In the genomic region with DNA sequence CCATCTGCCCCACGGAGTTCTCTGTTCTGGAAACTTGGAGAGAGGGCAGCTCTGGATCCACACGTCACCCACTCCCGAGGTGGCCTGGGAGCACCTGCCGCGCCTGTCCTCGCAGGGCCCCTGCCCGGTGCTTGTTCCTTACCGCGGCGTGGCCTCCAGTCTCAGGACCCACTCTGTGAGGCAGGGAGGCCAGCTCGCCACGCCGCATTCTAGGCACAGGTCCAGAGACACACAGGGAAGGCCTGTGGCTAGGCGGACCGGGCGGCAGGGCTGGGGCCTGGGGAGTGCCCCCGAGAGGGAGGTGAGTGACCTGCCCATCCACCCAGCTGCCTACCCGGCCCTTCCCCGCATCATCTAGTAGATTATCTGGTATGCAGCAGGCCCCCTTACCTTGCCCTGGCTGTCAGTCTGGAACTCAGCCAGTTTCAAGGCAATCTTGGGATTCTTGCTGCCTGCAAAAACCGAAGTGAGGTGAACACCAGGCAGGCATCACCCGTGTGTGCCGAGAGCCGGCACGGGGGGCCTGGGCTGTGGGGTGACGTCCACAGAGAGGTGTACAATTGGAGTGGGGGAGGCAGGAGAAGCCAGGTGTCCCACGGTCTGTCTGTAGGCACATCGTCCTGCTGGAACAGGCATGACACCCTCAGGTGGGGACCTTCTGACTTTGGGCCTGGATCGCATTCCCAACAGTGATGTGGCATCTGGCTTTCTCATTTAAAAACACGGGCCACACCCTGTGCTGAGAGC, we compare ENCODE assay signal across 14 cellular contexts. TPM values are rescaled to one million over a fixed set of nuclear protein-coding genes. Genes with fewer than 3 reads are reported as not detected.
A peak's percentile ranks its signal among the peaks of the same experiment; 100 is the strongest.
DNase-seq lines count a peak whose midpoint lies in the region; ATAC-seq, FAIRE-seq and TF ChIP-seq lines count a peak whose summit lies in the region.
"Had no signal": no experiment of that assay in that cellular context is flagged by ENCODE, and none has a peak within 500 bp of the region (broad histone marks: within the 10 kb centered on the region; RNA-seq: fewer than 3 reads in every experiment).

No MANE protein-coding gene starts in this region.

- H3K9me3 Mint-ChIP-seq in activated CD4-positive, alpha-beta memory T cell treated with anti-CD3 and anti-CD28 coated beads for 36 hours: no peaks in the 10 kb centered on the region
- H3K9me3 Mint-ChIP-seq: CD4-positive, CD25-positive, alpha-beta regulatory T cell had no signal

- intact Hi-C loops in gastrocnemius medialis (cut with DNase I; ENCODE audit: low total_unique reads): no loop called here
- intact Hi-C loops in activated CD4-positive, alpha-beta memory T cell treated with anti-CD3 and anti-CD28 coated beads for 36 hours (cut with micrococcal nuclease): no loop called here

- no peaks in the 10 kb centered on the region for H4K20me1 ChIP-seq in keratinocyte (ENCODE audit: control insufficient read depth, extremely low read depth, insufficient read depth, low read length)

- H3K36me3 ChIP-seq in keratinocyte (ENCODE audit: control insufficient read depth in 2 of 2, extremely low read depth in 1 of 2, insufficient read depth in 2 of 2, low read length in 2 of 2) (peaks cover 43 to 59% of the 10 kb centered on the region in 2 experiments), gastrocnemius medialis (peaks cover 0 to 56% of the 10 kb centered on the region in 2 donors), MG63 (peaks cover 16% of the 10 kb centered on the region)

- H2AFZ ChIP-seq in keratinocyte (ENCODE audit: control insufficient read depth, low read length): no peak overlapping the region

- peak overlapping the region; percentile 32 for H3K4me2 ChIP-seq in keratinocyte (ENCODE audit: control insufficient read depth, extremely low read depth, insufficient read depth, low read depth, low read length)
- H3K4me2 ChIP-seq: A549 had no signal

- no peaks in the 10 kb centered on the region for H3K79me2 ChIP-seq in keratinocyte (ENCODE audit: control insufficient read depth, insufficient read depth, low read length)

- H3K4me1 Mint-ChIP-seq in activated CD4-positive, alpha-beta memory T cell treated with anti-CD3 and anti-CD28 coated beads for 36 hours (ENCODE audit: low read depth): no peaks in the 10 kb centered on the region
- H3K4me1 Mint-ChIP-seq: CD4-positive, CD25-positive, alpha-beta regulatory T cell had no signal

- in situ Hi-C loops in gastrocnemius medialis (cut with MboI; ENCODE audit: low sequenced_read_pairs in 4 of 4): no loop called here

- H3K27ac ChIP-seq in RWPE1 (peak overlapping the region; percentile 100), keratinocyte (ENCODE audit: control insufficient read depth, insufficient read depth, low read length) (peak overlapping the region; percentile 64), gastrocnemius medialis (peak overlapping the region; percentile 89 to 100 (median 97))
- H3K27ac ChIP-seq: A549 had no signal

- CTCF ChIA-PET in RWPE1 (lab: Yijun Ruan, JAX): interaction anchor here (0.6 kb wide), 1 partner anchor 18 kb away, joined by 3 read pairs; no protein-coding TSS in a partner anchor
- CTCF ChIA-PET in activated CD4-positive, alpha-beta memory T cell treated with anti-CD3 and anti-CD28 coated beads for 36 hours (lab: Charles Lee): interaction anchor here (1.0 kb wide), 1 partner anchor 23 kb away, joined by 3 read pairs; no protein-coding TSS in a partner anchor

- TF ChIP-seq CTCF in RWPE1 (conservative IDR thresholded peaks at IDR 0.05; ENCODE audit: low read depth): no peak
- no peak for TF ChIP-seq CTCF in keratinocyte (optimal IDR thresholded peaks at IDR 0.05 in 1 of 3, IDR thresholded peaks at IDR 0.05 in 1 of 3, conservative IDR thresholded peaks at IDR 0.05 in 1 of 3; ENCODE audit: extremely low read depth in 1 of 3, insufficient read depth in 2 of 3, low read length in 3 of 3)
- TF ChIP-seq CTCF in gastrocnemius medialis (IDR thresholded peaks at IDR 0.05 in 4 of 5, conservative IDR thresholded peaks at IDR 0.05 in 1 of 5): no peak

- H3K27ac Mint-ChIP-seq in activated CD4-positive, alpha-beta memory T cell treated with anti-CD3 and anti-CD28 coated beads for 36 hours: no peak overlapping the region
- H3K27ac Mint-ChIP-seq: CD4-positive, CD25-positive, alpha-beta regulatory T cell had no signal

- POLR2A ChIA-PET in RWPE1 (lab: Yijun Ruan, JAX; ENCODE audit: low non-redundant PET): no interaction called here
- POLR2A ChIA-PET in activated CD4-positive, alpha-beta memory T cell treated with anti-CD3 and anti-CD28 coated beads for 36 hours (lab: Charles Lee): no interaction called here

- H3K9me1 ChIP-seq in keratinocyte (ENCODE audit: control insufficient read depth, extremely low read depth, insufficient read depth, low read length): no peaks in the 10 kb centered on the region

- H3K9me3 ChIP-seq in keratinocyte (ENCODE audit: control insufficient read depth, low read depth, low read length) (no peaks in the 10 kb centered on the region), gastrocnemius medialis (no peaks in the 10 kb centered on the region), MG63 (no peaks in the 10 kb centered on the region)
- H3K9me3 ChIP-seq: A549, BE2C had no signal

- peak overlapping the region; percentile 50 for H3K9ac ChIP-seq in keratinocyte (ENCODE audit: control insufficient read depth, extremely low read depth, insufficient read depth, low read length)

- dilution Hi-C loops in keratinocyte (cut with MboI; ENCODE audit: extremely low pct_ligation_motif_present, low sequenced_read_pairs): no loop called here

- no peaks in the 10 kb centered on the region for H3K27me3 ChIP-seq in keratinocyte (ENCODE audit: control insufficient read depth, extremely low read depth, insufficient read depth, low read length)
- no peaks in the 10 kb centered on the region for H3K27me3 ChIP-seq in gastrocnemius medialis
- H3K27me3 ChIP-seq in MG63: no peaks in the 10 kb centered on the region
- H3K27me3 ChIP-seq: BE2C had no signal

- no peak for TF ChIP-seq POLR2A in gastrocnemius medialis (IDR thresholded peaks at IDR 0.05)

- peak; percentile 73 for FAIRE-seq in keratinocyte (lab: Jason Lieb, UNC)
- FAIRE-seq: A549, GM19239, H54 had no signal

- H3K36me3 Mint-ChIP-seq in activated CD4-positive, alpha-beta memory T cell treated with anti-CD3 and anti-CD28 coated beads for 36 hours: peaks cover 23% of the 10 kb centered on the region

- no peak for DNase-seq in RWPE1 (ENCODE audit: low spot score)
- no peak for DNase-seq in keratinocyte (ENCODE audit: low read depth, low spot score)
- no peak for DNase-seq in gastrocnemius medialis
- no peak for DNase-seq in activated CD4-positive, alpha-beta memory T cell treated with anti-CD3 and anti-CD28 coated beads for 36 hours
- no peak for DNase-seq in activated CD4-positive, alpha-beta T cell treated with anti-CD3 and anti-CD28 coated beads for 1 hour
- DNase-seq in MG63: no peak
- DNase-seq: BE2C; CD4-positive, CD25-positive, alpha-beta regulatory T cell; DMS53; GF-D8 had no signal

- peaks cover 58% of the 10 kb centered on the region for H3K4me1 ChIP-seq in keratinocyte (ENCODE audit: control insufficient read depth, extremely low read depth, insufficient read depth, low read length)
- peaks cover 53 to 55% of the 10 kb centered on the region in 2 donors for H3K4me1 ChIP-seq in gastrocnemius medialis
- H3K4me1 ChIP-seq: BE2C had no signal

- no peak overlapping the region for H3K4me3 Mint-ChIP-seq in activated CD4-positive, alpha-beta memory T cell treated with anti-CD3 and anti-CD28 coated beads for 36 hours

- ATAC-seq in gastrocnemius medialis (no peak), GM21423 (IDR thresholded peaks at IDR 0.05; ENCODE audit: unreplicated experiment) (no peak)
- ATAC-seq: A549 had no signal

- no peaks in the 10 kb centered on the region for H3K27me3 Mint-ChIP-seq in activated CD4-positive, alpha-beta memory T cell treated with anti-CD3 and anti-CD28 coated beads for 36 hours
- H3K27me3 Mint-ChIP-seq: CD4-positive, CD25-positive, alpha-beta regulatory T cell had no signal

- H3K4me3 ChIP-seq in keratinocyte (ENCODE audit: control insufficient read depth in 2 of 3, extremely low read depth in 1 of 3, insufficient read depth in 2 of 3, low read depth in 1 of 3, low read length in 3 of 3): no peak overlapping the region
- H3K4me3 ChIP-seq in gastrocnemius medialis: no peak overlapping the region
- no peak overlapping the region for H3K4me3 ChIP-seq in MG63
- H3K4me3 ChIP-seq: A549 had no signal

RNA-seq across cellular contexts. Expression of a gene that starts 23.6 kb away (rescaled TPM):
- 17.1 to 23.3 TPM (median 19.2 TPM) in 3 replicates for polyA plus RNA-seq in keratinocyte
- 32.5 TPM for polyA plus RNA-seq in keratinocyte (2011; ENCODE audit: low read depth)
- polyA plus RNA-seq in keratinocyte (2011; cell fraction: cytosol; rRNA removed): 14.8 and 34.4 TPM in 2 replicates
- polyA plus RNA-seq in keratinocyte (2011; cell fraction: nucleus; rRNA removed): 51.5 and 64.6 TPM in 2 replicates
- polyA plus RNA-seq in keratinocyte (2012; ENCODE audit: low replicate concordance): 24.1 and 106 TPM in 2 replicates
- 18.7 to 149 TPM (median 27.5 TPM) in 3 replicates for polyA minus RNA-seq in keratinocyte
- polyA minus RNA-seq in keratinocyte (2011; cell fraction: cytosol; rRNA and poly(A)+ RNA removed): 49.1 TPM
- polyA minus RNA-seq in keratinocyte (2011; cell fraction: nucleus; rRNA and poly(A)+ RNA removed): 63.1 and 89.1 TPM in 2 replicates
- 100 to 1,000 TPM in 3 of 4 donors, 10 to 100 TPM in 1; 92.6 to 208 (median 148) TPM for total RNA-seq in gastrocnemius medialis
- total RNA-seq in activated CD4-positive, alpha-beta memory T cell treated with anti-CD3 and anti-CD28 coated beads for 36 hours: 10 to 100 TPM; 54.8 to 57.5 TPM
- 16.1 and 17.0 TPM in 2 replicates for total RNA-seq in MG63 (2014; rRNA removed; shearing (Covaris generic); ENCODE audit: low replicate concordance)

RNA-seq across cellular contexts. Expression of a gene that starts 29.9 kb away (rescaled TPM):
- polyA plus RNA-seq in keratinocyte: 80.3 to 141 TPM (median 85.9 TPM) in 3 replicates
- polyA plus RNA-seq in keratinocyte (2011; ENCODE audit: low read depth): 17.6 TPM
- polyA plus RNA-seq in keratinocyte (2011; cell fraction: cytosol; rRNA removed): 54.8 and 110 TPM in 2 replicates
- polyA plus RNA-seq in keratinocyte (2011; cell fraction: nucleus; rRNA removed): 95.6 and 133 TPM in 2 replicates
- 123 and 217 TPM in 2 replicates for polyA plus RNA-seq in keratinocyte (2012; ENCODE audit: low replicate concordance)
- 25.0 to 71.5 TPM (median 35.6 TPM) in 3 replicates for polyA minus RNA-seq in keratinocyte
- 79.0 TPM for polyA minus RNA-seq in keratinocyte (2011; cell fraction: cytosol; rRNA and poly(A)+ RNA removed)
- polyA minus RNA-seq in keratinocyte (2011; cell fraction: nucleus; rRNA and poly(A)+ RNA removed): 40.6 and 42.4 TPM in 2 replicates
- 10 to 100 TPM in 2 of 4 donors, 1 to 10 TPM in 2; 8.0 to 12.9 (median 10.1) TPM for total RNA-seq in gastrocnemius medialis
- total RNA-seq in activated CD4-positive, alpha-beta memory T cell treated with anti-CD3 and anti-CD28 coated beads for 36 hours: 10 to 100 TPM; 72.9 to 74.7 TPM
- total RNA-seq in MG63 (2014; rRNA removed; shearing (Covaris generic); ENCODE audit: low replicate concordance): 161 and 252 TPM in 2 replicates

Comparison
In these comparisons a context has a peak if more than half of its experiments do, and no peak if none do; other contexts are left out.
1. RNA of a gene that starts 29.9 kb away (total RNA-seq): 161 to 252 TPM in MG63 and 72.9 to 74.7 TPM in activated CD4-positive, alpha-beta memory T cell treated with anti-CD3 and anti-CD28 coated beads for 36 hours; 8.0 to 12.9 TPM in gastrocnemius medialis; every median in the first group is over 4 times any median in the second.
2. Peak in every context shown above with its lines, with median percentiles within 50 percentile points of each other: H3K27ac ChIP-seq.